8 cellular contexts compared by ENCODE assay signal in the genomic region with DNA sequence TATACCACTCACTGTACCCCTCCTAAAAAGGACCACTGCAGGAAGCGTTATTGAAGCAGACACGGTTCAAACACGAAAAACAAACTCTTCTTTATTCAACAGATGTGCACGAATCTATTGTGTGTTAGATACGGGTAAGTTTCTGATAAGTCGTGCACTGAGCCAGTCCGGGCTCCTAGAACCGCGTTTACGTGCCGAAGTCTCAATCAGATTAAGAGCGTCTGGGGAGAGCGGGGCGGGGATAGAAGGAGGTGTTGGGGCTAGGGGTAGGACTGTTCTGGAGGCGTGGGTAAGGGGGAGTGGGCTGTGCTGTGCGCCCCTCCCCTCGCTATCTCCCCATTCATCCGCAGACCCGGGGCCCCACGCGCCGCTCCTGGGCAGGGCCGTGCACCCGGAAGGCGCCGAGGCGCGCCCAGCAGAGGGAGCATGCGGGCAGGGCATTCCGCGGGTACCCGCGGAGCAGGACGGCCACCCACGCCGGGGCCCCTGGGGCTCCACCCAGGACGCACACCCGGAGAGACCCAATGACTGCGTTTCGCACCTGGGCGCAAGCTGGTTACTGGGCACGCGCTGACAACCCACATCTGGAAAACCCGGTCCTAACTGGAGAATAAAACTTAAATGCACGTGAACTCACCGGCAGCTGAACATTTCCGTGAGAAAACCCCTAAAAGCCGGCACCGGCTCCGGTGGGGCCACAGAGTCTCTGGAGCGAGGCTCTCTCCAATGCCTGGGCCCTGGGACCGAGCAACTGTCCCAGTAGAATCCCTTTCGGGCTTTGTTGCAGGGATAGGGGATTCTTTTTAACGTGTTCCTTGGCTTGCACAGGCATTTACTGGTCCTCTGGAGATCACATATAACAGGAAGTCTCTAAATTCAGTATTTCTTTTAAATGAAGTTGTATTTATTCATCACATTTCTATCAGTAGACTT. TPM values are rescaled to one million over a fixed set of nuclear protein-coding genes. Genes with fewer than 3 reads are reported as not detected.
A peak's percentile ranks its signal among the peaks of the same experiment; 100 is the strongest.
DNase-seq lines count a peak whose midpoint lies in the region; ATAC-seq and TF ChIP-seq lines count a peak whose summit lies in the region.

No MANE protein-coding gene starts in this region.

- peaks cover 41% of the 10 kb centered on the region for H3K4me1 Mint-ChIP-seq in chondrocyte (ENCODE audit: low read depth)

- ATAC-seq in GM18519 (IDR thresholded peaks at IDR 0.05; ENCODE audit: low FRiP score, unreplicated experiment) (peak; percentile 45), HG03025 (IDR thresholded peaks at IDR 0.05; ENCODE audit: low FRiP score, unreplicated experiment) (peak; percentile 72)

- H3K36me3 Mint-ChIP-seq in chondrocyte (ENCODE audit: low read depth), result no peaks in the 10 kb centered on the region

- H3K4me3 Mint-ChIP-seq in chondrocyte (ENCODE audit: unreplicated experiment), result peak overlapping the region; percentile 75

- peak; percentile 90 for TF ChIP-seq CTCF in chondrocyte (IDR thresholded peaks at IDR 0.05)

- no peaks in the 10 kb centered on the region for H3K9me3 Mint-ChIP-seq in chondrocyte (ENCODE audit: low read depth)

- DNase-seq in ACHN (peak; percentile 85), NCI-H2227 (lab: John Stamatoyannopoulos, UW; ENCODE audit: unreplicated experiment) (peak; percentile 84), chondrocyte (ENCODE audit: low spot score) (peak; percentile 92), kidney glomerular epithelial cell (lab: John Stamatoyannopoulos, UW) (peak; percentile 69)
- peak; percentile 86 to 91 for DNase-seq in activated CD4-positive, alpha-beta T cell treated with anti-CD3 and anti-CD28 coated beads for 24 hours (ENCODE audit: low read depth in 2 of 2)
- DNase-seq in stimulated activated CD4-positive, alpha-beta T cell treated with anti-CD3 and anti-CD28 coated beads, Interleukin-1b, Interleukin-23, amount 100 ng/mL, for 1 hour (ENCODE audit: low read depth in 2 of 2), result peak; percentile 73 to 92

- H3K27ac Mint-ChIP-seq in chondrocyte (ENCODE audit: unreplicated experiment), result peak overlapping the region; percentile 100

- no peaks in the 10 kb centered on the region for H3K27me3 Mint-ChIP-seq in chondrocyte (ENCODE audit: low read depth)

- in situ Hi-C loops in ACHN (cut with HindIII; ENCODE audit: low pct_ligation_motif_present, low pct_unique_long_range_greater_than_20kb, low sequenced_read_pairs), result no loop called here

RNA-seq across cellular contexts. Expression of gene WEE1, which starts 40.6 kb away (rescaled TPM):
- 17.8 to 31.2 TPM (median 17.8 TPM) in 3 replicates for total RNA-seq in chondrocyte

RNA-seq across cellular contexts. Expression of gene SWAP70, which starts 49.8 kb away (rescaled TPM):
- 20.1 to 25.7 TPM (median 20.4 TPM) in 3 replicates for total RNA-seq in chondrocyte

Comparison
In these comparisons a context has a peak if more than half of its experiments do, and no peak if none do; other contexts are left out.
1. Peak in every context shown above with its lines: DNase-seq and ATAC-seq.